In genomic region chr6:37006793-37007339, GRCh38 we compare ENCODE assay signal across 1 cellular context.
TF ChIP-seq lines count a peak whose summit lies in the region.

No MANE protein-coding gene starts in this region.

TF ChIP-seq in SK-N-SH treated with all-trans-retinoic acid at 6 μM for 48 hours, 23 proteins besides CTCF, POLR2A, EP300 and RAD21 (continued from another document):
- no peak for TF ChIP-seq BACH2 (CRISPR knock-in tag; IDR thresholded peaks at IDR 0.05; ENCODE audit: borderline replicate concordance)
TF ChIP-seq in SK-N-SH treated with all-trans-retinoic acid at 6 μM for 48 hours: peak in this region for 0.
